Comparison of ENCODE assay signal across 7 cellular contexts in genomic region chr11:66334605-66335442, GRCh38. TPM values are rescaled to one million over a fixed set of nuclear protein-coding genes. Genes with fewer than 3 reads are reported as not detected.
A peak's percentile ranks its signal among the peaks of the same experiment; 100 is the strongest.
DNase-seq lines count a peak whose midpoint lies in the region; ATAC-seq and TF ChIP-seq lines count a peak whose summit lies in the region.
"Had no signal": no experiment of that assay in that cellular context is flagged by ENCODE, and none has a peak within 500 bp of the region (broad histone marks: within the 10 kb centered on the region; RNA-seq: fewer than 3 reads in every experiment).

No MANE protein-coding gene starts in this region.

- peaks cover 0 to 2% (median 0%) of the 10 kb centered on the region in 5 donors for H3K27me3 Mint-ChIP-seq in naive thymus-derived CD4-positive, alpha-beta T cell

- DNase-seq in astrocyte of the spinal cord (ENCODE audit: low read depth, low spot score) = no peak
- DNase-seq in naive thymus-derived CD4-positive, alpha-beta T cell = no peak
- no peak for DNase-seq in DMS53 treated with DMSO at 0.1 percent for 48 hours (lab: John Stamatoyannopoulos, UW; ENCODE audit: unreplicated experiment)
- DNase-seq: NCI-H2227 treated with DMSO at 0.1 percent for 48 hours had no signal

- ATAC-seq in naive thymus-derived CD4-positive, alpha-beta T cell = no peak
- ATAC-seq in HG03432 (IDR thresholded peaks at IDR 0.05; ENCODE audit: unreplicated experiment) (no peak), HG02763 (IDR thresholded peaks at IDR 0.05; ENCODE audit: unreplicated experiment) (no peak)

- no peak overlapping the region for H3K9ac ChIP-seq in HUES48 (ENCODE audit: low read depth, low read length)

- H3K27ac ChIP-seq in HUES48 (ENCODE audit: low read depth, low read length) = no peak overlapping the region
- peak overlapping the region; percentile 70 for H3K27ac ChIP-seq in naive thymus-derived CD4-positive, alpha-beta T cell (ENCODE audit: low read depth, low read length)

- CTCF ChIA-PET in naive thymus-derived CD4-positive, alpha-beta T cell (lab: Charles Lee) = interaction anchor here (0.9 to 3.9 kb wide), 4 partner anchors 9 to 54 kb away, joined by 4 to 26 read pairs (median 6); no protein-coding TSS in a partner anchor

- in situ Hi-C loops in astrocyte of the spinal cord (cut with HindIII; ENCODE audit: low sequenced_read_pairs) = no loop called here

- H3K9me3 ChIP-seq in HUES48 (ENCODE audit: control insufficient read depth, insufficient read depth, low read length) = no peaks in the 10 kb centered on the region
- no peaks in the 10 kb centered on the region for H3K9me3 ChIP-seq in naive thymus-derived CD4-positive, alpha-beta T cell (ENCODE audit: control insufficient read depth in 2 of 3, low read length in 3 of 3)

- POLR2A ChIA-PET in naive thymus-derived CD4-positive, alpha-beta T cell (lab: Charles Lee) = interaction anchor here (1.0 to 3.1 kb wide), 6 partner anchors 10 to 35 kb away, joined by 3 to 28 read pairs (median 4); partner anchors contain the start of genes B4GAT1 and BRMS1

- intact Hi-C loops in naive thymus-derived CD4-positive, alpha-beta T cell (cut with micrococcal nuclease) = no loop called here

- no peaks in the 10 kb centered on the region for H3K27me3 ChIP-seq in HUES48 (ENCODE audit: control insufficient read depth, insufficient read depth, low read length)
- H3K27me3 ChIP-seq in naive thymus-derived CD4-positive, alpha-beta T cell (ENCODE audit: control insufficient read depth in 2 of 2, insufficient read depth in 2 of 2, low read length in 2 of 2) = no peaks in the 10 kb centered on the region

- H3K4me1 Mint-ChIP-seq in naive thymus-derived CD4-positive, alpha-beta T cell = peaks cover 0 to 18% (median 11%) of the 10 kb centered on the region in 7 donors

- peaks cover 25% of the 10 kb centered on the region for H3K36me3 ChIP-seq in HUES48 (ENCODE audit: control insufficient read depth, insufficient read depth, low read length)
- peaks cover 0 to 45% (median 0%) of the 10 kb centered on the region in 3 experiments for H3K36me3 ChIP-seq in naive thymus-derived CD4-positive, alpha-beta T cell (ENCODE audit: control insufficient read depth in 2 of 3, insufficient read depth in 3 of 3, low read length in 3 of 3)

- no peaks in the 10 kb centered on the region for H3K9me3 Mint-ChIP-seq in naive thymus-derived CD4-positive, alpha-beta T cell

- H3K4me3 ChIP-seq in HUES48 (ENCODE audit: low read depth, low read length) = 0 out of 2 replicates have a peak overlapping the region, but pooled peaks have one; percentile 53
- peak overlapping the region; percentile 81 for H3K4me3 ChIP-seq in astrocyte of the spinal cord (ENCODE audit: low read depth, low read length)
- H3K4me3 ChIP-seq in naive thymus-derived CD4-positive, alpha-beta T cell (ENCODE audit: low read length) = peak overlapping the region; percentile 52

- no peak for TF ChIP-seq CTCF in astrocyte of the spinal cord (IDR thresholded peaks at IDR 0.05; ENCODE audit: low read depth, low read length)

- peak overlapping the region in 4 of 9 donors; percentile 41 to 88 (median 52) for H3K27ac Mint-ChIP-seq in naive thymus-derived CD4-positive, alpha-beta T cell

- H3K4me3 Mint-ChIP-seq in naive thymus-derived CD4-positive, alpha-beta T cell = peak overlapping the region in 9 of 10 donors; percentile 42 to 96 (median 86)

- H3K4me1 ChIP-seq in HUES48 (ENCODE audit: control insufficient read depth, insufficient read depth, low read length) = peaks cover 18% of the 10 kb centered on the region
- peaks cover 7 to 15% of the 10 kb centered on the region in 2 donors for H3K4me1 ChIP-seq in naive thymus-derived CD4-positive, alpha-beta T cell (ENCODE audit: control insufficient read depth in 2 of 2, insufficient read depth in 2 of 2, low read length in 2 of 2)

- peaks cover 0 to 8% (median 0%) of the 10 kb centered on the region in 5 donors for H3K36me3 Mint-ChIP-seq in naive thymus-derived CD4-positive, alpha-beta T cell

RNA-seq across cellular contexts. Expression of gene RIN1, which starts 1.4 kb away (rescaled TPM):
- 10 to 100 TPM in 3 of 5 experiments, 1 to 10 TPM in 2; 1.4 to 22.9 (median 12.3) TPM for total RNA-seq in naive thymus-derived CD4-positive, alpha-beta T cell
- 1 to 10 TPM; 2.6 to 9.1 TPM for polyA plus RNA-seq in naive thymus-derived CD4-positive, alpha-beta T cell

RNA-seq across cellular contexts. Expression of gene BRMS1, which starts 10.1 kb away (rescaled TPM):
- 10 to 100 TPM; 35.9 to 50.8 (median 48.4) TPM for total RNA-seq in naive thymus-derived CD4-positive, alpha-beta T cell
- polyA plus RNA-seq in naive thymus-derived CD4-positive, alpha-beta T cell = 10 to 100 TPM; 56.7 to 73.5 TPM

RNA-seq across cellular contexts. Expression of gene B4GAT1, which starts 12.6 kb away (rescaled TPM):
- 10 to 100 TPM in 2 of 5 experiments, 1 to 10 TPM in 3; 2.2 to 11.8 (median 7.6) TPM for total RNA-seq in naive thymus-derived CD4-positive, alpha-beta T cell
- 10 to 100 TPM; 13.5 to 18.2 TPM for polyA plus RNA-seq in naive thymus-derived CD4-positive, alpha-beta T cell

RNA-seq across cellular contexts. Expression of gene CD248, which starts 18.0 kb away (rescaled TPM):
- total RNA-seq in naive thymus-derived CD4-positive, alpha-beta T cell = 1 to 10 TPM in 4 of 5 experiments, under 1 TPM in 1; 0.36 to 4.6 (median 1.8) TPM
- 10 to 100 TPM; 10.6 to 10.9 TPM for polyA plus RNA-seq in naive thymus-derived CD4-positive, alpha-beta T cell

RNA-seq across cellular contexts. Expression of gene SLC29A2, which starts 36.7 kb away (rescaled TPM):
- 10 to 100 TPM in 3 of 5 experiments, 1 to 10 TPM in 2; 6.0 to 18.9 (median 12.0) TPM for total RNA-seq in naive thymus-derived CD4-positive, alpha-beta T cell
- 1 to 10 TPM; 2.7 to 6.2 TPM for polyA plus RNA-seq in naive thymus-derived CD4-positive, alpha-beta T cell
